ENCODE assay signal across 13 cellular contexts in the genomic region with DNA sequence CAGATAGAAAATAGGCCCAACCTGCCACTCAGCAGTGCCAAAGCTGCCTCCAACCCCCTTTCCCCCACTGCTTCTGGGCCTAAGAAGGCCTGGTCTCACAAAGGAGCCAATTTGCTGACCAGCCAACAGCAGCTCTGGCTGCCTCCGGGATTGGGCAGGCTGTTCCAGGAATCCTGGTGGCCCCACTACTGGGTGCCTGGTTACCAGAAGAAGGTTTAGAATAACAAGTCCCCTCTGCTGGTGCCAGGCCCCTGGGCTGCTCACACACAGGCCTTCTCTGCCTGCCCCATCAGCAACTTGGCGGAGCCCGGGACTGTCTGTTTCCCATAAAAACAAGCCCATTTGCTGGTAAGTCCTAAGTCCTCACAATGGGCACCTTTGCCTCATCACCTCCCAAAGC. TPM values are rescaled to one million over a fixed set of nuclear protein-coding genes. Genes with fewer than 3 reads are reported as not detected.
DNase-seq lines count a peak whose midpoint lies in the region; ATAC-seq and TF ChIP-seq lines count a peak whose summit lies in the region.
"Had no signal": no experiment of that assay in that cellular context is flagged by ENCODE, and none has a peak within 500 bp of the region (broad histone marks: within the 10 kb centered on the region; RNA-seq: fewer than 3 reads in every experiment).

No MANE protein-coding gene starts in this region.

- peaks cover 9% of the 10 kb centered on the region for H3K4me1 ChIP-seq in osteoblast (ENCODE audit: insufficient read depth, low read length)

- H3K4me1 Mint-ChIP-seq in brain, result peaks cover 9% of the 10 kb centered on the region
- no peaks in the 10 kb centered on the region for H3K4me1 Mint-ChIP-seq in stimulated activated memory B cell treated with anti-CD40 and anti-IgM and Interleukin-4, amounts not matched to agents 10 μg/mL and 1 μg/mL and 100 μg/mL, for 72 hours
- H3K4me1 Mint-ChIP-seq: endodermal cell, GM23338 had no signal

- H3K27me3 ChIP-seq in layer of hippocampus (ENCODE audit: control insufficient read depth, insufficient read depth, low read length) (no peaks in the 10 kb centered on the region), osteoblast (ENCODE audit: insufficient read depth, low read length) (no peaks in the 10 kb centered on the region)

- peak overlapping the region; percentile 91 for H3K27ac ChIP-seq in layer of hippocampus (ENCODE audit: low read depth, low read length)
- no peak overlapping the region for H3K27ac ChIP-seq in osteoblast (ENCODE audit: low read depth, low read length)

- no peaks in the 10 kb centered on the region for H4K20me1 ChIP-seq in osteoblast (ENCODE audit: insufficient read depth, low read length)

- H2AFZ ChIP-seq in osteoblast (ENCODE audit: low read length), result no peak overlapping the region
- H2AFZ ChIP-seq: GM23338 had no signal

- peak overlapping the region in 3 of 5 experiments; percentile 79 to 95 (median 91) for H3K27ac Mint-ChIP-seq in brain
- H3K27ac Mint-ChIP-seq in stimulated activated memory B cell treated with anti-CD40 and anti-IgM and Interleukin-4, amounts not matched to agents 10 μg/mL and 1 μg/mL and 100 μg/mL, for 72 hours, result peak overlapping the region; percentile 26
- H3K27ac Mint-ChIP-seq: activated naive CD8-positive, alpha-beta T cell treated with anti-CD3 and anti-CD28 coated beads, Interleukin-2, amount 10 ng/mL, durations not matched to agents 7 days and 5 days; endodermal cell; GM23338 had no signal

- peak; percentile 72 for DNase-seq in NCI-H2196 (lab: John Stamatoyannopoulos, UW; ENCODE audit: unreplicated experiment)
- DNase-seq in stimulated activated CD4-positive, alpha-beta T cell treated with anti-CD3 and anti-CD28 coated beads, Interleukin-4, amount 100 ng/mL, for 24 hours, result no peak
- DNase-seq in NCI-H1417 treated with DMSO at 0.1 percent for 48 hours (lab: John Stamatoyannopoulos, UW), result no peak
- DNase-seq in RPMI8226, result no peak
- DNase-seq in osteoblast (ENCODE audit: insufficient read length, low spot score, missing footprints), result no peak
- DNase-seq: activated naive CD8-positive, alpha-beta T cell treated with anti-CD3 and anti-CD28 coated beads, Interleukin-2, amount 10 ng/mL, durations not matched to agents 7 days and 5 days; endodermal cell; NCI-H2081 treated with DMSO at 0.1 percent for 48 hours; PC-3 had no signal

- no peaks in the 10 kb centered on the region for H3K9me3 ChIP-seq in osteoblast (ENCODE audit: low read depth, low read length)

- H3K9me3 Mint-ChIP-seq in brain, result peaks cover 0 to 4% (median 0%) of the 10 kb centered on the region in 5 experiments
- no peaks in the 10 kb centered on the region for H3K9me3 Mint-ChIP-seq in stimulated activated memory B cell treated with anti-CD40 and anti-IgM and Interleukin-4, amounts not matched to agents 10 μg/mL and 1 μg/mL and 100 μg/mL, for 72 hours
- H3K9me3 Mint-ChIP-seq: activated naive CD8-positive, alpha-beta T cell treated with anti-CD3 and anti-CD28 coated beads, Interleukin-2, amount 10 ng/mL, durations not matched to agents 7 days and 5 days had no signal

- TF ChIP-seq CTCF in brain (conservative IDR thresholded peaks at IDR 0.05), result no peak
- no peak for TF ChIP-seq CTCF in osteoblast (IDR thresholded peaks at IDR 0.05; ENCODE audit: extremely low read depth, low read depth, low read length)

- H3K27me3 Mint-ChIP-seq in brain, result no peaks in the 10 kb centered on the region
- H3K27me3 Mint-ChIP-seq in stimulated activated memory B cell treated with anti-CD40 and anti-IgM and Interleukin-4, amounts not matched to agents 10 μg/mL and 1 μg/mL and 100 μg/mL, for 72 hours, result no peaks in the 10 kb centered on the region
- H3K27me3 Mint-ChIP-seq: activated naive CD8-positive, alpha-beta T cell treated with anti-CD3 and anti-CD28 coated beads, Interleukin-2, amount 10 ng/mL, durations not matched to agents 7 days and 5 days had no signal

- no peaks in the 10 kb centered on the region for H3K79me2 ChIP-seq in osteoblast (ENCODE audit: insufficient read depth, low read length)

- H3K4me3 ChIP-seq in osteoblast (ENCODE audit: insufficient read depth, low read length), result no peak overlapping the region
- H3K4me3 ChIP-seq: GM23338 had no signal

- H3K4me3 Mint-ChIP-seq in brain, result peak overlapping the region in 1 of 5 experiments; percentile 22
- H3K4me3 Mint-ChIP-seq in stimulated activated memory B cell treated with anti-CD40 and anti-IgM and Interleukin-4, amounts not matched to agents 10 μg/mL and 1 μg/mL and 100 μg/mL, for 72 hours, result no peak overlapping the region
- H3K4me3 Mint-ChIP-seq: activated naive CD8-positive, alpha-beta T cell treated with anti-CD3 and anti-CD28 coated beads, Interleukin-2, amount 10 ng/mL, durations not matched to agents 7 days and 5 days; endodermal cell; GM23338 had no signal

- ATAC-seq in stimulated activated memory B cell treated with anti-CD40 and anti-IgM and Interleukin-4, amounts not matched to agents 10 μg/mL and 1 μg/mL and 100 μg/mL, for 72 hours, result no peak
- ATAC-seq: GM23338, PC-3 had no signal

- no peak overlapping the region for H3K4me2 ChIP-seq in osteoblast (ENCODE audit: insufficient read depth, low read length)
- H3K4me2 ChIP-seq: GM23338 had no signal

- H3K36me3 Mint-ChIP-seq in brain, result peaks cover 9% of the 10 kb centered on the region
- H3K36me3 Mint-ChIP-seq in stimulated activated memory B cell treated with anti-CD40 and anti-IgM and Interleukin-4, amounts not matched to agents 10 μg/mL and 1 μg/mL and 100 μg/mL, for 72 hours, result peaks cover 22% of the 10 kb centered on the region

- H3K36me3 ChIP-seq in osteoblast (ENCODE audit: insufficient read depth, low read length), result no peaks in the 10 kb centered on the region

RNA-seq across cellular contexts. Expression of a gene that starts 1.2 kb away (rescaled TPM):
- polyA plus RNA-seq in brain (ENCODE audit: insufficient read depth, low read depth, low replicate concordance), result 3.8 TPM
- total RNA-seq in osteoblast, result 1.8 and 2.1 TPM in 2 replicates
- total RNA-seq: GM23338 had no signal
- polyA plus RNA-seq: GM23338 had no signal

RNA-seq across cellular contexts. Expression of a gene that starts 14.7 kb away (rescaled TPM):
- 960 TPM for polyA plus RNA-seq in brain (ENCODE audit: insufficient read depth, low read depth, low replicate concordance)
- 183 and 202 TPM in 2 replicates for total RNA-seq in osteoblast
- total RNA-seq: GM23338 had no signal

RNA-seq across cellular contexts. Expression of a gene that starts 24.6 kb away (rescaled TPM):
- polyA plus RNA-seq in brain (ENCODE audit: insufficient read depth, low read depth, low replicate concordance), result 1.4 TPM
- not detected in 2 replicates for total RNA-seq in osteoblast
- total RNA-seq: activated naive CD8-positive, alpha-beta T cell treated with anti-CD3 and anti-CD28 coated beads, Interleukin-2, amount 10 ng/mL, durations not matched to agents 7 days and 5 days; endodermal cell; GM23338; PC-3 had no signal
- polyA plus RNA-seq: GM23338 had no signal

RNA-seq across cellular contexts. Expression of a gene that starts 27.5 kb away (rescaled TPM):
- 140 TPM for polyA plus RNA-seq in brain (ENCODE audit: insufficient read depth, low read depth, low replicate concordance)
- total RNA-seq in osteoblast, result 230 and 231 TPM in 2 replicates

RNA-seq across cellular contexts. Expression of a gene that starts 40.0 kb away (rescaled TPM):
- 152 TPM for polyA plus RNA-seq in brain (ENCODE audit: insufficient read depth, low read depth, low replicate concordance)
- 130 and 141 TPM in 2 replicates for total RNA-seq in osteoblast
